In genomic region chr15:66016199-66016598, GRCh38 we compare ENCODE assay signal across 25 cellular contexts.
"Had no signal": no experiment of that assay in that cellular context is flagged by ENCODE, and none has a peak within 500 bp of the region (broad histone marks: within the 10 kb centered on the region; RNA-seq: fewer than 3 reads in every experiment).

No MANE protein-coding gene starts in this region.

- H3K4me3 Mint-ChIP-seq: activated naive CD8-positive, alpha-beta T cell; activated T-cell treated with anti-CD3 and anti-CD28 coated beads, Interleukin-2, amount 50 U/mL, for 4 hours; naive thymus-derived CD4-positive, alpha-beta T cell; T-helper 1 cell treated with Interleukin-12 subunit alpha and Interleukin-12 subunit beta and Interleukin-4 antibody, amounts not matched to agents 30 μg/mL and 1 μg/mL, for 36 hours; WTC11 had no signal

- H3K4me3 ChIP-seq: adrenal gland, breast epithelium, colonic mucosa, dorsolateral prefrontal cortex, gastroesophageal sphincter, left lung, lung, prostate gland, right atrium auricular region, spleen, upper lobe of right lung had no signal

- H3K9me3 Mint-ChIP-seq: activated T-helper 2 cell treated with anti-CD3 and anti-CD28 coated beads, Interferon-gamma antibody, Interleukin-2, Interleukin-4, amounts not matched to agents 10 μg/mL and 5 μg/mL and 100 μg/mL, durations not matched to agents 14 hours and 24 hours and 36 hours; T-helper 1 cell treated with Interleukin-12 subunit alpha and Interleukin-12 subunit beta and Interleukin-4 antibody, amounts not matched to agents 30 μg/mL and 1 μg/mL, for 36 hours; WTC11 had no signal

- ATAC-seq: activated T-cell treated with anti-CD3 and anti-CD28 coated beads, Interleukin-2, amount 50 U/mL, for 4 hours; gastroesophageal sphincter; left lung; naive thymus-derived CD4-positive, alpha-beta T cell; stimulated activated naive CD8-positive, alpha-beta T cell treated with anti-CD3 and anti-CD28 coated beads, Interleukin-15, Interleukin-2, amounts not matched to agents 100 U/mL and 50 U/mL, for 24 hours; upper lobe of right lung had no signal

- H3K4me1 ChIP-seq: adrenal gland, breast epithelium, colonic mucosa, gastroesophageal sphincter, left lung, prostate gland, right atrium auricular region, spleen, upper lobe of right lung had no signal

- DNase-seq: activated CD8-positive, alpha-beta memory T cell treated with anti-CD3 and anti-CD28 coated beads for 24 hours; activated CD8-positive, alpha-beta memory T cell treated with anti-CD3 and anti-CD28 coated beads, Interleukin-2, amount 50 U/mL, for 4 hours; activated naive CD4-positive, alpha-beta T cell; activated T-cell treated with anti-CD3 and anti-CD28 coated beads, Interleukin-2, amount 50 U/mL, for 4 hours; adrenal gland; colonic mucosa; dorsolateral prefrontal cortex; head of caudate nucleus; hypothalamus; left lung; naive thymus-derived CD4-positive, alpha-beta T cell; spleen; stimulated activated CD4-positive, alpha-beta T cell treated with anti-CD3 and anti-CD28 coated beads, Interleukin-4, amount 100 ng/mL, for 24 hours; stimulated activated naive CD8-positive, alpha-beta T cell treated with anti-CD3 and anti-CD28 coated beads, Interleukin-15, Interleukin-2, amounts not matched to agents 100 U/mL and 50 U/mL, for 24 hours; T1000; upper lobe of right lung had no signal

- H3K27ac ChIP-seq: adrenal gland, breast epithelium, colonic mucosa, dorsolateral prefrontal cortex, gastroesophageal sphincter, left lung, prostate gland, right atrium auricular region, spleen, upper lobe of right lung had no signal

- H3K36me3 ChIP-seq: adrenal gland, breast epithelium, colonic mucosa, gastroesophageal sphincter, left lung, prostate gland, right atrium auricular region, spleen, upper lobe of right lung had no signal

- H3K4me1 Mint-ChIP-seq: naive thymus-derived CD4-positive, alpha-beta T cell had no signal

- H3K27me3 ChIP-seq: adrenal gland, breast epithelium, colonic mucosa, left lung, right atrium auricular region, upper lobe of right lung had no signal

- H3K36me3 Mint-ChIP-seq: activated naive CD8-positive, alpha-beta T cell; WTC11 had no signal

- H3K27ac Mint-ChIP-seq: activated naive CD8-positive, alpha-beta T cell; activated T-helper 2 cell treated with anti-CD3 and anti-CD28 coated beads, Interferon-gamma antibody, Interleukin-2, Interleukin-4, amounts not matched to agents 10 μg/mL and 5 μg/mL and 100 μg/mL, durations not matched to agents 14 hours and 24 hours and 36 hours; T-helper 1 cell treated with Interleukin-12 subunit alpha and Interleukin-12 subunit beta and Interleukin-4 antibody, amounts not matched to agents 30 μg/mL and 1 μg/mL, for 36 hours; WTC11 had no signal

- H3K9me3 ChIP-seq: adrenal gland, colonic mucosa, left lung, prostate gland, right atrium auricular region, spleen, upper lobe of right lung had no signal
